28 cellular contexts compared by ENCODE assay signal in the genomic region with DNA sequence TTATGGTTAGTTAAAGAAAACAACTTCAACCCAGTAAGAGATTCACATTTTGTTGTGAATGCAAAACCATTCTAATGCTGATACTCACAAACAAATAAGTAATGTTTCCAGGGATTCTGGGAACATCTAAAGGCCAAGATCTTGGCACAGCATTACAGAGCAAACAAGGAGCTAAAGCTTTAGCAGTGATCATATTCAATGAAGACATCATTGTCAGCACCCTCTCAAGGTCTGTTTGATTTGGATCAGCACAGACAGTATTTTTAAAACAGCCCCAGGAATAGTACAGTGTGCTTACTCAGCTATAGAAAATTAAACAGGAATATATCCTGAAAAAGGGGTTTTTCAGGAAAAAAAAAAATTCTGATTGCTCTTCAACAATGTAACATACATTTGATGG.
"Had no signal": no experiment of that assay in that cellular context is flagged by ENCODE, and none has a peak within 500 bp of the region (broad histone marks: within the 10 kb centered on the region; RNA-seq: fewer than 3 reads in every experiment).

No MANE protein-coding gene starts in this region.

- ATAC-seq: activated CD4-positive, alpha-beta T cell treated with anti-CD3 and anti-CD28 coated beads for 36 hours; activated naive CD8-positive, alpha-beta T cell treated with anti-CD3 and anti-CD28 coated beads, Interleukin-2, amount 50 U/mL, for 24 hours; heart right ventricle; left lung; lower lobe of right lung; mucosa of descending colon; stimulated activated naive CD8-positive, alpha-beta T cell treated with anti-CD3 and anti-CD28 coated beads, Interleukin-15, Interleukin-2, amounts not matched to agents 100 U/mL and 50 U/mL, for 24 hours had no signal

- H3K27me3 ChIP-seq: esophagus squamous epithelium, heart right ventricle, left lung, testis had no signal

- H3K27ac ChIP-seq: epithelial cell of prostate, esophagus squamous epithelium, heart right ventricle, left lung, lower lobe of right lung, skin epidermis had no signal

- DNase-seq: activated CD4-positive, alpha-beta T cell treated with anti-CD3 and anti-CD28 coated beads for 36 hours; activated CD4-positive, alpha-beta T cell treated with anti-CD3 and anti-CD28 coated beads, Interleukin-2, amount 50 U/mL, for 48 hours; activated CD4-positive, CD25-positive, alpha-beta regulatory T cell; activated CD8-positive, alpha-beta memory T cell treated with anti-CD3 and anti-CD28 coated beads for 24 hours; activated gamma-delta T cell treated with Interleukin-2 at 50 U/mL for 16 hours; activated naive CD8-positive, alpha-beta T cell treated with anti-CD3 and anti-CD28 coated beads, Interleukin-2, amount 50 U/mL, for 24 hours; activated T-cell treated with anti-CD3 and anti-CD28 coated beads, Interleukin-2, amount 50 U/mL, for 1 hour; amygdala; central memory CD4-positive, alpha-beta T cell; dermis blood vessel endothelial cell; effector CD4-positive, alpha-beta T cell; esophagus squamous epithelium; foreskin melanocyte; heart right ventricle; kidney glomerular epithelial cell; left lung; lower lobe of right lung; mucosa of descending colon; posterior cingulate gyrus; right cardiac atrium; stimulated activated CD4-positive, alpha-beta T cell treated with anti-CD3 and anti-CD28 coated beads, Interleukin-12 subunit alpha, Interleukin-12 subunit beta, amount 100 ng/mL, for 4 hours; stimulated activated CD4-positive, alpha-beta T cell treated with anti-CD3 and anti-CD28 coated beads, Interleukin-4, amount 100 ng/mL, for 1 hour; stimulated activated naive CD8-positive, alpha-beta T cell treated with anti-CD3 and anti-CD28 coated beads, Interleukin-15, Interleukin-2, amounts not matched to agents 100 U/mL and 50 U/mL, for 24 hours; T-helper 1 cell; trophoblast cell had no signal

- H3K4me1 ChIP-seq: esophagus squamous epithelium, left lung, lower lobe of right lung had no signal

- H3K9me3 ChIP-seq: esophagus squamous epithelium, heart right ventricle, left lung, lower lobe of right lung, mucosa of descending colon, testis had no signal

- H3K4me3 ChIP-seq: esophagus squamous epithelium, heart right ventricle, left lung, lower lobe of right lung, mucosa of descending colon, skin epidermis, testis had no signal
